ENCODE assay signal across 1 cellular context in genomic region chr16:15398618-15399316, GRCh38.
TF ChIP-seq lines count a peak whose summit lies in the region.

No MANE protein-coding gene starts in this region.

TF ChIP-seq in HepG2, 621 proteins besides CTCF, POLR2A, EP300 and RAD21 (continued from another document and continues in another):
- peak; percentile 78 for TF ChIP-seq ZGPAT (CRISPR knock-in tag; IDR thresholded peaks at IDR 0.05)
- no peak for TF ChIP-seq ZNF646 (CRISPR knock-in tag; IDR thresholded peaks at IDR 0.05)
- peak; percentile 77 for TF ChIP-seq ZBTB37 (CRISPR knock-in tag; IDR thresholded peaks at IDR 0.05)
- no peak for TF ChIP-seq GABPA (IDR thresholded peaks at IDR 0.05; ENCODE audit: low read depth, low read length)
- TF ChIP-seq GABPA (CRISPR knock-in tag; IDR thresholded peaks at IDR 0.05; ENCODE audit: low read depth): peak; percentile 68
- 0 out of 2 replicates have a peak, but pooled peaks have one; percentile 59 for TF ChIP-seq TERF1 (CRISPR knock-in tag; IDR thresholded peaks at IDR 0.05)
- TF ChIP-seq MIER2 (CRISPR knock-in tag; IDR thresholded peaks at IDR 0.05): peak; percentile 43; the same call in 1 of the 2 replicates
- no peak; the same call in 1 of the 2 replicates for TF ChIP-seq ZNF441 (CRISPR knock-in tag; IDR thresholded peaks at IDR 0.05; ENCODE audit: borderline replicate concordance)
- peak; percentile 87; the same call in 1 of the 2 replicates for TF ChIP-seq CHD4 (IDR thresholded peaks at IDR 0.05; ENCODE audit: borderline replicate concordance, low read length)
- peak in 1 of 2 experiments; percentile 77; a peak in 2 of 4 replicates for TF ChIP-seq KLF16 (CRISPR knock-in tag; IDR thresholded peaks at IDR 0.05)
- TF ChIP-seq HOMEZ (CRISPR knock-in tag; IDR thresholded peaks at IDR 0.05; ENCODE audit: low read depth): peak; percentile 70; the same call in 1 of the 2 replicates
- TF ChIP-seq HOXA7 (CRISPR knock-in tag; IDR thresholded peaks at IDR 0.05): no peak
- TF ChIP-seq ATF7 (IDR thresholded peaks at IDR 0.05): peak; percentile 17; the same call in 1 of the 2 replicates
- no peak for TF ChIP-seq ATF7 (CRISPR knock-in tag; IDR thresholded peaks at IDR 0.05)
- 0 out of 2 replicates have a peak, but pooled peaks have one; percentile 56 for TF ChIP-seq ZNF83 (CRISPR knock-in tag; IDR thresholded peaks at IDR 0.05; ENCODE audit: borderline replicate concordance)
- TF ChIP-seq ZNF800 (CRISPR knock-in tag; IDR thresholded peaks at IDR 0.05): no peak
- TF ChIP-seq DZIP1 (CRISPR knock-in tag; IDR thresholded peaks at IDR 0.05): no peak
- peak; percentile 73 for TF ChIP-seq SKI (IDR thresholded peaks at IDR 0.05; ENCODE audit: partially characterized antibody)
- peak; percentile 93 for TF ChIP-seq BCL6 (CRISPR knock-in tag; IDR thresholded peaks at IDR 0.05)
- TF ChIP-seq MAFG (CRISPR knock-in tag; IDR thresholded peaks at IDR 0.05): no peak
- TF ChIP-seq ZSCAN25 (CRISPR knock-in tag; IDR thresholded peaks at IDR 0.05): peak; percentile 79; the same call in 1 of the 2 replicates
- TF ChIP-seq ZNF687 (CRISPR knock-in tag; IDR thresholded peaks at IDR 0.05): peak; percentile 76
- TF ChIP-seq IKZF5 (CRISPR knock-in tag; IDR thresholded peaks at IDR 0.05): 0 out of 2 replicates have a peak, but pooled peaks have one; percentile 41
- TF ChIP-seq ZNF3 (CRISPR knock-in tag; IDR thresholded peaks at IDR 0.05): no peak
- TF ChIP-seq ZNF282 (IDR thresholded peaks at IDR 0.05; ENCODE audit: partially characterized antibody): no peak
- TF ChIP-seq ZNF839 (CRISPR knock-in tag; IDR thresholded peaks at IDR 0.05; ENCODE audit: borderline replicate concordance): no peak
- TF ChIP-seq FOXO4 (CRISPR knock-in tag; conservative IDR thresholded peaks at IDR 0.05): no peak
- TF ChIP-seq ZEB1 (IDR thresholded peaks at IDR 0.05; ENCODE audit: insufficient replicate concordance, low read depth): peak; percentile 100
- peak; percentile 92; the same call in 1 of the 2 replicates for TF ChIP-seq ZNF788 (CRISPR knock-in tag; IDR thresholded peaks at IDR 0.05; ENCODE audit: borderline replicate concordance)
- TF ChIP-seq TEAD2 (CRISPR knock-in tag; IDR thresholded peaks at IDR 0.05): no peak
